Comparison of ENCODE assay signal across 12 cellular contexts in genomic region chr20:1934578-1935573, GRCh38. TPM values are rescaled to one million over a fixed set of nuclear protein-coding genes. Genes with fewer than 3 reads are reported as not detected.
DNase-seq lines count a peak whose midpoint lies in the region; ATAC-seq and TF ChIP-seq lines count a peak whose summit lies in the region.
"Had no signal": no experiment of that assay in that cellular context is flagged by ENCODE, and none has a peak within 500 bp of the region (broad histone marks: within the 10 kb centered on the region; RNA-seq: fewer than 3 reads in every experiment).

No MANE protein-coding gene starts in this region.

- H3K27me3 ChIP-seq in hepatocyte (no peaks in the 10 kb centered on the region), subcutaneous abdominal adipose tissue (ENCODE audit: control insufficient read depth in 5 of 5, insufficient read depth in 4 of 5, low read length in 5 of 5) (no peaks in the 10 kb centered on the region)
- no peaks in the 10 kb centered on the region for H3K27me3 ChIP-seq in CD4-positive, alpha-beta memory T cell (ENCODE audit: insufficient read depth, low read length)

- H3K4me1 Mint-ChIP-seq in HFFc6 (ENCODE audit: low read depth): peaks cover 34% of the 10 kb centered on the region
- no peaks in the 10 kb centered on the region for H3K4me1 Mint-ChIP-seq in CD4-positive, alpha-beta memory T cell
- H3K4me1 Mint-ChIP-seq: natural killer cell had no signal

- intact Hi-C loops in CD4-positive, alpha-beta memory T cell (cut with micrococcal nuclease): no loop called here

- no peaks in the 10 kb centered on the region for H3K9me2 ChIP-seq in hepatocyte (replicated peaks; ENCODE audit: insufficient read depth)

- DNase-seq in HFFc6: peak; percentile 57
- DNase-seq in astrocyte of the hippocampus (ENCODE audit: low read depth, low spot score): peak; percentile 15
- DNase-seq in hepatocyte (ENCODE audit: low spot score): peak; percentile 61
- DNase-seq in NCI-H748 treated with DMSO at 0.1 percent for 48 hours (lab: John Stamatoyannopoulos, UW): no peak
- DNase-seq in CD4-positive, alpha-beta memory T cell: no peak
- DNase-seq: effector memory CD4-positive, alpha-beta T cell; H7; natural killer cell; OCI-M1 had no signal

- H3K9ac ChIP-seq in subcutaneous abdominal adipose tissue (ENCODE audit: low read length in 5 of 5): peak overlapping the region in 2 of 5 donors; percentile 5 to 19

- H3K9me3 Mint-ChIP-seq in HFFc6: no peaks in the 10 kb centered on the region
- peaks cover 0 to 2% (median 0%) of the 10 kb centered on the region in 8 donors for H3K9me3 Mint-ChIP-seq in CD4-positive, alpha-beta memory T cell
- H3K9me3 Mint-ChIP-seq: natural killer cell had no signal

- peaks cover 1% of the 10 kb centered on the region; the same call in 1 of the 2 replicates for H3K27me3 Mint-ChIP-seq in HFFc6 (ENCODE audit: insufficient read depth)
- peaks cover 23 to 29% of the 10 kb centered on the region in 2 donors for H3K27me3 Mint-ChIP-seq in CD4-positive, alpha-beta memory T cell

- H3K36me3 ChIP-seq in hepatocyte (replicated peaks; ENCODE audit: insufficient read depth, low read depth): no peaks in the 10 kb centered on the region
- peaks cover 0 to 66% (median 38%) of the 10 kb centered on the region in 5 donors for H3K36me3 ChIP-seq in subcutaneous abdominal adipose tissue (ENCODE audit: control insufficient read depth in 5 of 5, insufficient read depth in 5 of 5, low read length in 5 of 5)
- H3K36me3 ChIP-seq in CD4-positive, alpha-beta memory T cell (ENCODE audit: insufficient read depth, low read length): no peaks in the 10 kb centered on the region

- H3K4me1 ChIP-seq in hepatocyte (ENCODE audit: insufficient read depth) (peaks cover 15% of the 10 kb centered on the region), subcutaneous abdominal adipose tissue (ENCODE audit: control insufficient read depth in 5 of 5, insufficient read depth in 5 of 5, low read length in 5 of 5) (peaks cover 5 to 49% (median 27%) of the 10 kb centered on the region in 5 donors)
- no peaks in the 10 kb centered on the region for H3K4me1 ChIP-seq in CD4-positive, alpha-beta memory T cell (ENCODE audit: insufficient read depth, low read length)

- peak overlapping the region; percentile 32; the same call in 1 of the 2 replicates for H3K4me3 Mint-ChIP-seq in HFFc6
- no peak overlapping the region for H3K4me3 Mint-ChIP-seq in CD4-positive, alpha-beta memory T cell
- H3K4me3 Mint-ChIP-seq: natural killer cell had no signal

- ATAC-seq in HG03439 (IDR thresholded peaks at IDR 0.05; ENCODE audit: unreplicated experiment) (no peak), GM18868 (IDR thresholded peaks at IDR 0.05; ENCODE audit: unreplicated experiment) (no peak)
- ATAC-seq: natural killer cell had no signal

- peaks cover 24% of the 10 kb centered on the region for H3K36me3 Mint-ChIP-seq in HFFc6 (ENCODE audit: low read depth)
- no peaks in the 10 kb centered on the region for H3K36me3 Mint-ChIP-seq in CD4-positive, alpha-beta memory T cell
- H3K36me3 Mint-ChIP-seq: natural killer cell had no signal

- H3K4me3 ChIP-seq in hepatocyte: no peak overlapping the region
- no peak overlapping the region for H3K4me3 ChIP-seq in subcutaneous abdominal adipose tissue (ENCODE audit: low read depth in 1 of 5, low read length in 5 of 5)
- no peak overlapping the region for H3K4me3 ChIP-seq in CD4-positive, alpha-beta memory T cell (ENCODE audit: low read length in 2 of 2)

- peak overlapping the region; percentile 53 for H3K27ac Mint-ChIP-seq in HFFc6
- no peak overlapping the region for H3K27ac Mint-ChIP-seq in CD4-positive, alpha-beta memory T cell
- H3K27ac Mint-ChIP-seq: natural killer cell had no signal

- TF ChIP-seq CTCF in HFFc6 (IDR thresholded peaks at IDR 0.05) (no peak), hepatocyte (IDR thresholded peaks at IDR 0.05; ENCODE audit: poor library complexity) (no peak)

- H3K27ac ChIP-seq in hepatocyte (peak overlapping the region; percentile 80), subcutaneous abdominal adipose tissue (ENCODE audit: low read depth, low read length) (peak overlapping the region; percentile 67)
- no peak overlapping the region for H3K27ac ChIP-seq in CD4-positive, alpha-beta memory T cell (ENCODE audit: low read depth, low read length)

- H3K9me3 ChIP-seq in hepatocyte (ENCODE audit: low read depth) (no peaks in the 10 kb centered on the region), subcutaneous abdominal adipose tissue (ENCODE audit: control insufficient read depth in 5 of 5, low read length in 5 of 5) (no peaks in the 10 kb centered on the region)
- H3K9me3 ChIP-seq in CD4-positive, alpha-beta memory T cell (ENCODE audit: control insufficient read depth in 1 of 2, low read length in 2 of 2): no peaks in the 10 kb centered on the region

- CTCF ChIA-PET in CD4-positive, alpha-beta memory T cell (lab: Charles Lee; ENCODE audit: partially characterized antibody): no interaction called here

- no peaks in the 10 kb centered on the region for H4K20me1 ChIP-seq in hepatocyte (ENCODE audit: insufficient read depth, poor library complexity, severe bottlenecking)

- POLR2A ChIA-PET in CD4-positive, alpha-beta memory T cell (lab: Charles Lee; ENCODE audit: partially characterized antibody): no interaction called here

- H3K4me2 ChIP-seq in hepatocyte: peak overlapping the region; percentile 56

- H2AFZ ChIP-seq in hepatocyte: no peak overlapping the region

- WGBS in hepatocyte (ENCODE audit: low lambda C conversion rate, missing lambda C conversion rate): 63% methylated on average over 20 of the region's 20 CpGs

- H3K79me2 ChIP-seq in hepatocyte: no peaks in the 10 kb centered on the region

RNA-seq across cellular contexts. Expression of gene SIRPA, which starts 39.7 kb away (rescaled TPM):
- total RNA-seq in HFFc6 (2021; fragmentation: NEBNext Ultra II Directional; extraction: Animal tissue kit (Norgen Biotek cat#: 25700)): 10 to 100 TPM; 44.0 to 66.2 (median 47.5) TPM
- total RNA-seq in hepatocyte: 14.0 and 16.0 TPM in 2 replicates
- polyA plus RNA-seq in hepatocyte: 14.4 and 18.6 TPM in 2 replicates
- 1 to 10 TPM; 1.8 to 2.4 TPM for total RNA-seq in CD4-positive, alpha-beta memory T cell
- not detected for polyA plus RNA-seq in CD4-positive, alpha-beta memory T cell

RNA-seq across cellular contexts. Expression of gene PDYN, which starts 59.0 kb away (rescaled TPM):
- total RNA-seq in HFFc6 (2021; fragmentation: NEBNext Ultra II Directional; extraction: Animal tissue kit (Norgen Biotek cat#: 25700)): not detected
- total RNA-seq in hepatocyte: not detected in 2 replicates
- polyA plus RNA-seq in hepatocyte: not detected in 2 replicates
- total RNA-seq in CD4-positive, alpha-beta memory T cell: not detected
- not detected for polyA plus RNA-seq in CD4-positive, alpha-beta memory T cell
- total RNA-seq: natural killer cell had no signal

Comparison
In these comparisons a context has a peak if more than half of its experiments do, and no peak if none do; other contexts are left out.
1. DNase-seq: peak in HFFc6 (single experiment), astrocyte of the hippocampus (single experiment) and hepatocyte (single experiment); none in NCI-H748 treated with DMSO at 0.1 percent for 48 hours (single experiment) and CD4-positive, alpha-beta memory T cell (0 of 5).